Comparison of ENCODE assay signal across 8 cellular contexts in genomic region chrX:79081895-79082512, GRCh38.
A peak's percentile ranks its signal among the peaks of the same experiment; 100 is the strongest.
DNase-seq lines count a peak whose midpoint lies in the region; ATAC-seq, FAIRE-seq and TF ChIP-seq lines count a peak whose summit lies in the region.

No MANE protein-coding gene starts in this region.

- TF ChIP-seq CTCF in AG10803 (conservative IDR thresholded peaks at IDR 0.05; ENCODE audit: low read length) = peak; percentile 56

- POLR2A ChIA-PET in T-cell (lab: Charles Lee) = interaction anchor here in 1 of 2 donors (0.8 to 1.1 kb wide), 3 partner anchors 64 to 137 kb away, joined by 3 to 6 read pairs (median 3); partner anchors contain the start of gene P2RY10

- no peak for TF ChIP-seq POLR2A in GM12892 (IDR thresholded peaks at IDR 0.05; ENCODE audit: low read depth, low read length)

- H3K27ac Mint-ChIP-seq in T-cell = peak overlapping the region; percentile 82 to 93
- peak overlapping the region; percentile 33 to 93 for H3K27ac Mint-ChIP-seq in effector memory CD8-positive, alpha-beta T cell

- ATAC-seq in T-cell (replicated peaks in 1 of 4) (peak; percentile 79 to 86 (median 84)), GM21423 (IDR thresholded peaks at IDR 0.05; ENCODE audit: unreplicated experiment) (no peak)
- ATAC-seq in effector memory CD8-positive, alpha-beta T cell (replicated peaks) = peak; percentile 85

- H3K27me3 Mint-ChIP-seq in T-cell = peaks cover 0 to 2% of the 10 kb centered on the region in 2 donors
- H3K27me3 Mint-ChIP-seq in effector memory CD8-positive, alpha-beta T cell = no peaks in the 10 kb centered on the region

- peak; percentile 14 for DNase-seq in AG10803 (ENCODE audit: low read depth)
- DNase-seq in GM12892 (ENCODE audit: insufficient read length) = peak; percentile 2
- DNase-seq in HT1080 (ENCODE audit: low read depth) = peak; percentile 27
- peak in 23 of 34 experiments; percentile 5 to 48 (median 19) for DNase-seq in T-cell
- peak; percentile 16 to 45 (median 27) for DNase-seq in effector memory CD8-positive, alpha-beta T cell
- DNase-seq in myocyte (ENCODE audit: low read depth) = peak; percentile 52
- DNase-seq in NCI-H2227 treated with DMSO at 0.1 percent for 48 hours (lab: John Stamatoyannopoulos, UW) = no peak

- peak overlapping the region; percentile 41 to 72 (median 53) for H3K4me3 Mint-ChIP-seq in T-cell
- H3K4me3 Mint-ChIP-seq in effector memory CD8-positive, alpha-beta T cell = peak overlapping the region; percentile 49 to 77

- CTCF ChIA-PET in T-cell (lab: Charles Lee) = interaction anchor here (0.5 to 1.6 kb wide), 15 partner anchors 10 to 966 kb away, joined by 3 to 5 read pairs (median 3); no protein-coding TSS in a partner anchor

- FAIRE-seq in GM12892 (lab: Jason Lieb, UNC) = peak; percentile 95

- peaks cover 16 to 45% (median 41%) of the 10 kb centered on the region in 3 donors for H3K4me1 Mint-ChIP-seq in T-cell
- H3K4me1 Mint-ChIP-seq in effector memory CD8-positive, alpha-beta T cell (ENCODE audit: low read depth in 2 of 2) = peaks cover 6 to 16% of the 10 kb centered on the region in 2 donors

- H3K4me3 ChIP-seq in AG10803 (ENCODE audit: low read length) = no peak overlapping the region

- no peaks in the 10 kb centered on the region for H3K9me3 Mint-ChIP-seq in T-cell
- H3K9me3 Mint-ChIP-seq in effector memory CD8-positive, alpha-beta T cell = no peaks in the 10 kb centered on the region

- no peaks in the 10 kb centered on the region for H3K36me3 Mint-ChIP-seq in T-cell
- no peaks in the 10 kb centered on the region for H3K36me3 Mint-ChIP-seq in effector memory CD8-positive, alpha-beta T cell (ENCODE audit: insufficient read depth)
